ENCODE assay signal across 1 cellular context in the genomic region with DNA sequence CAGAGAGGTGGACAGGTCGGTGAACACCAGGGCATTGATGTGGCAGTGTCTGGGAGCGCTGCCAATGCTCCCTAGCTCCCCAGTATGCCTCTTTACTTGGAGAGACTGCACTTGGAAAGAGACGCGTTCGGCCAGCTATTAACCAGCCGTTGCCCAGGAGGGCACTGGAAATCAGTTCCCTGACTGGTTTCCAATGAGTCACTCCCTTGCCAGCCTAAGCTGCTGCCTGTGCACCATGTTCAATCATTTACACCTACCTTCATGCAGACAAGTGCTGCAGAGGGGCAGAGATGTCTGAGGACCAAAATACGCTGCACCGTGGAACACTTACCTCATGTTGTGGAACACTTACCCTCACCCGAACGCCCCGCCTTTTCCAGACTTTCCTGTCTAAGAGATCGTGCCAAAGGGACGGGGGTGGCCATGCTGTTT.
TF ChIP-seq lines count a peak whose summit lies in the region.

No MANE protein-coding gene starts in this region.

TF ChIP-seq in liver, 16 proteins besides CTCF, POLR2A, EP300 and RAD21 (continued from another document):
- peak; percentile 96 to 98 for TF ChIP-seq RXRA (IDR thresholded peaks at IDR 0.05)
- TF ChIP-seq, protein P1, sequence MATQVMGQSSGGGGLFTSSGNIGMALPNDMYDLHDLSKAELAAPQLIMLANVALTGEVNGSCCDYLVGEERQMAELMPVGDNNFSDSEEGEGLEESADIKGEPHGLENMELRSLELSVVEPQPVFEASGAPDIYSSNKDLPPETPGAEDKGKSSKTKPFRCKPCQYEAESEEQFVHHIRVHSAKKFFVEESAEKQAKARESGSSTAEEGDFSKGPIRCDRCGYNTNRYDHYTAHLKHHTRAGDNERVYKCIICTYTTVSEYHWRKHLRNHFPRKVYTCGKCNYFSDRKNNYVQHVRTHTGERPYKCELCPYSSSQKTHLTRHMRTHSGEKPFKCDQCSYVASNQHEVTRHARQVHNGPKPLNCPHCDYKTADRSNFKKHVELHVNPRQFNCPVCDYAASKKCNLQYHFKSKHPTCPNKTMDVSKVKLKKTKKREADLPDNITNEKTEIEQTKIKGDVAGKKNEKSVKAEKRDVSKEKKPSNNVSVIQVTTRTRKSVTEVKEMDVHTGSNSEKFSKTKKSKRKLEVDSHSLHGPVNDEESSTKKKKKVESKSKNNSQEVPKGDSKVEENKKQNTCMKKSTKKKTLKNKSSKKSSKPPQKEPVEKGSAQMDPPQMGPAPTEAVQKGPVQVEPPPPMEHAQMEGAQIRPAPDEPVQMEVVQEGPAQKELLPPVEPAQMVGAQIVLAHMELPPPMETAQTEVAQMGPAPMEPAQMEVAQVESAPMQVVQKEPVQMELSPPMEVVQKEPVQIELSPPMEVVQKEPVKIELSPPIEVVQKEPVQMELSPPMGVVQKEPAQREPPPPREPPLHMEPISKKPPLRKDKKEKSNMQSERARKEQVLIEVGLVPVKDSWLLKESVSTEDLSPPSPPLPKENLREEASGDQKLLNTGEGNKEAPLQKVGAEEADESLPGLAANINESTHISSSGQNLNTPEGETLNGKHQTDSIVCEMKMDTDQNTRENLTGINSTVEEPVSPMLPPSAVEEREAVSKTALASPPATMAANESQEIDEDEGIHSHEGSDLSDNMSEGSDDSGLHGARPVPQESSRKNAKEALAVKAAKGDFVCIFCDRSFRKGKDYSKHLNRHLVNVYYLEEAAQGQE (IDR thresholded peaks at IDR 0.05), result no peak
- peak; percentile 45 to 50 for TF ChIP-seq HNF4A (conservative IDR thresholded peaks at IDR 0.05)
- TF ChIP-seq GABPA (IDR thresholded peaks at IDR 0.05 in 1 of 2, conservative IDR thresholded peaks at IDR 0.05 in 1 of 2), result no peak
- peak; percentile 40 for TF ChIP-seq SP1 (IDR thresholded peaks at IDR 0.05)
- TF ChIP-seq TAF1 (conservative IDR thresholded peaks at IDR 0.05), result no peak
- TF ChIP-seq YY1 (IDR thresholded peaks at IDR 0.05), result no peak
- TF ChIP-seq NR2F2 (IDR thresholded peaks at IDR 0.05), result no peak
- no peak for TF ChIP-seq HNF4G (IDR thresholded peaks at IDR 0.05)
- TF ChIP-seq, protein P2, sequence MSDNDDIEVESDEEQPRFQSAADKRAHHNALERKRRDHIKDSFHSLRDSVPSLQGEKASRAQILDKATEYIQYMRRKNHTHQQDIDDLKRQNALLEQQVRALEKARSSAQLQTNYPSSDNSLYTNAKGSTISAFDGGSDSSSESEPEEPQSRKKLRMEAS (IDR thresholded peaks at IDR 0.05), result no peak
